In the genomic region with DNA sequence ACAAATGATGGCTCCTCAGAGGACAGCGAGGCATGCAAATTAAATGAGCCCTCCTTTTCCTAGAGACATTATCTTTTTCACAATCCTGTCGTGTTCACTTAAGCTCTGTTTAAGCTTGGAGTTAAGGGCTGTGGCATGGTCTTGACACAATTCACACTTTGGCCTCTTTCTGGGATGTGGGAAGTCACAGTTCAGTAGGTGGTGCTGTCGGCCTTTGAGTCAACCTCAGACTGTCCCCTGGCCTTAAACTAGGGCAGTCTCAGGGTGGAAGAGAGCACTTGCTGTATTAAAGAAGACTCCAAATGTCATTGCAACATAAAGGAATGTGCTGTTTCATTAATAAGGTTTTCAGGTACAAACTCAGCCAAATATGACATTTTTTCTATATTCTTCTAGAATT, we compare ENCODE assay signal across 8 cellular contexts.
A peak's percentile ranks its signal among the peaks of the same experiment; 100 is the strongest.
DNase-seq lines count a peak whose midpoint lies in the region; ATAC-seq, FAIRE-seq and TF ChIP-seq lines count a peak whose summit lies in the region.

No MANE protein-coding gene starts in this region.

- H3K27ac ChIP-seq in foreskin keratinocyte (no peak overlapping the region), small intestine (ENCODE audit: low read depth in 1 of 2, low read length in 1 of 2) (no peak overlapping the region)

- H3K4me1 ChIP-seq in NT2/D1 (ENCODE audit: insufficient read depth, insufficient read length) (no peaks in the 10 kb centered on the region), foreskin keratinocyte (no peaks in the 10 kb centered on the region), small intestine (ENCODE audit: control insufficient read depth in 2 of 2, insufficient read depth in 1 of 2, low read depth in 1 of 2, low read length in 1 of 2) (no peaks in the 10 kb centered on the region)

- peak; percentile 50 for ATAC-seq in GM18498 (IDR thresholded peaks at IDR 0.05; ENCODE audit: unreplicated experiment)
- peak; percentile 40 for ATAC-seq in HG02763 (IDR thresholded peaks at IDR 0.05; ENCODE audit: unreplicated experiment)
- no peak for ATAC-seq in foreskin keratinocyte

- no peaks in the 10 kb centered on the region for H3K27me3 ChIP-seq in NT2/D1 (ENCODE audit: insufficient read depth, insufficient read length)
- no peaks in the 10 kb centered on the region for H3K27me3 ChIP-seq in foreskin keratinocyte
- no peaks in the 10 kb centered on the region for H3K27me3 ChIP-seq in small intestine (ENCODE audit: control insufficient read depth in 2 of 2, insufficient read depth in 2 of 2, low read length in 2 of 2)

- FAIRE-seq in small intestine (lab: Jason Lieb, UNC): no peak

- H3K36me3 ChIP-seq in NT2/D1 (ENCODE audit: insufficient read depth, insufficient read length, low read length): no peaks in the 10 kb centered on the region
- no peaks in the 10 kb centered on the region for H3K36me3 ChIP-seq in small intestine (ENCODE audit: control insufficient read depth in 2 of 2, insufficient read depth in 2 of 2, low read length in 2 of 2)

- peak; percentile 41 for TF ChIP-seq CTCF in foreskin keratinocyte (conservative IDR thresholded peaks at IDR 0.05)

- H3K9me3 ChIP-seq in NT2/D1 (ENCODE audit: insufficient read depth, low read length) (no peaks in the 10 kb centered on the region; the same call in 1 of the 2 replicates), small intestine (ENCODE audit: control insufficient read depth, low read depth) (no peaks in the 10 kb centered on the region)

- 31 to 43% (median 36%) methylated on average over 3 of the region's 3 CpGs for WGBS in small intestine, 3 donors

- H3K9ac ChIP-seq in NT2/D1 (ENCODE audit: insufficient read length, low read depth): no peak overlapping the region

- no peak overlapping the region for H3K4me3 ChIP-seq in NT2/D1 (ENCODE audit: insufficient read length, low read depth)
- no peak overlapping the region for H3K4me3 ChIP-seq in small intestine (ENCODE audit: low read depth in 1 of 2, low read length in 2 of 2)

- DNase-seq in AML-193 (lab: John Stamatoyannopoulos, UW) (peak; percentile 45 to 52), NT2/D1 (ENCODE audit: low read depth, low spot score) (peak; percentile 47), foreskin keratinocyte (peak in 1 of 2 donors; percentile 9), small intestine (peak; percentile 19), NCI-H226 (no peak), hippocampal formation (lab: John Stamatoyannopoulos, UW) (no peak)

Comparison
In these comparisons a context has a peak if more than half of its experiments do, and no peak if none do; other contexts are left out.
1. DNase-seq: peak in AML-193 (2 of 2), NT2/D1 (single experiment) and small intestine (single experiment); none in NCI-H226 (single experiment) and hippocampal formation (0 of 2).